Comparison of ENCODE assay signal across 10 cellular contexts in genomic region chr22:41284465-41284864, GRCh38. TPM values are rescaled to one million over a fixed set of nuclear protein-coding genes. Genes with fewer than 3 reads are reported as not detected.
DNase-seq lines count a peak whose midpoint lies in the region; ATAC-seq, FAIRE-seq and TF ChIP-seq lines count a peak whose summit lies in the region.
"Had no signal": no experiment of that assay in that cellular context is flagged by ENCODE, and none has a peak within 500 bp of the region (broad histone marks: within the 10 kb centered on the region; RNA-seq: fewer than 3 reads in every experiment).

No MANE protein-coding gene starts in this region.

- WGBS in small intestine, 3 donors, result 90 to 93% (median 91%) methylated on average over 10 of the region's 10 CpGs

- peaks cover 52% of the 10 kb centered on the region for H3K36me3 ChIP-seq in HAP-1 (replicated peaks)
- peaks cover 58% of the 10 kb centered on the region for H3K36me3 ChIP-seq in RWPE2 (ENCODE audit: low read depth)
- H3K36me3 ChIP-seq in skeletal muscle satellite cell (ENCODE audit: insufficient read depth, low read length), result peaks cover 44% of the 10 kb centered on the region
- H3K36me3 ChIP-seq in small intestine (ENCODE audit: control insufficient read depth in 2 of 2, insufficient read depth in 2 of 2, low read length in 2 of 2), result peaks cover 8 to 11% of the 10 kb centered on the region in 2 donors

- peak overlapping the region; percentile 91 for H3K4me3 ChIP-seq in HAP-1
- no peak overlapping the region for H3K4me3 ChIP-seq in RWPE2 (ENCODE audit: severe bottlenecking)
- H3K4me3 ChIP-seq in epithelial cell of proximal tubule (ENCODE audit: low read depth, low read length), result peak overlapping the region; percentile 83
- H3K4me3 ChIP-seq in skeletal muscle satellite cell (ENCODE audit: low read length), result peak overlapping the region; percentile 92
- no peak overlapping the region for H3K4me3 ChIP-seq in small intestine (ENCODE audit: low read depth in 1 of 2, low read length in 2 of 2)

- no peaks in the 10 kb centered on the region for H3K9me3 ChIP-seq in HAP-1
- no peaks in the 10 kb centered on the region for H3K9me3 ChIP-seq in RWPE2 (ENCODE audit: severe bottlenecking)
- no peaks in the 10 kb centered on the region for H3K9me3 ChIP-seq in skeletal muscle satellite cell (replicated peaks; ENCODE audit: low read length)
- H3K9me3 ChIP-seq in small intestine (ENCODE audit: control insufficient read depth, low read depth), result no peaks in the 10 kb centered on the region

- H3K27ac ChIP-seq in RWPE2 (ENCODE audit: poor library complexity, severe bottlenecking) (peak overlapping the region; percentile 99), small intestine (ENCODE audit: low read depth in 1 of 2, low read length in 1 of 2) (peak overlapping the region in 1 of 2 donors; percentile 8)

- peak overlapping the region; percentile 94 for H3K9ac ChIP-seq in skeletal muscle satellite cell (ENCODE audit: low read depth, low read length)

- TF ChIP-seq CTCF in RWPE2 (IDR thresholded peaks at IDR 0.05; ENCODE audit: poor library complexity, severe bottlenecking), result no peak
- no peak for TF ChIP-seq CTCF in epithelial cell of proximal tubule (conservative IDR thresholded peaks at IDR 0.05; ENCODE audit: low read depth, low read length)

- H3K27me3 ChIP-seq in HAP-1 (ENCODE audit: low read depth) (no peaks in the 10 kb centered on the region), RWPE2 (ENCODE audit: insufficient read depth, poor library complexity, severe bottlenecking) (no peaks in the 10 kb centered on the region), skeletal muscle satellite cell (ENCODE audit: control insufficient read depth, insufficient read depth, low read length) (no peaks in the 10 kb centered on the region), small intestine (ENCODE audit: control insufficient read depth in 2 of 2, insufficient read depth in 2 of 2, low read length in 2 of 2) (no peaks in the 10 kb centered on the region)

- H3K4me1 ChIP-seq in HAP-1 (peaks cover 2% of the 10 kb centered on the region; the same call in 1 of the 2 replicates), RWPE2 (ENCODE audit: insufficient read depth, poor library complexity, severe bottlenecking) (peaks cover 51% of the 10 kb centered on the region), skeletal muscle satellite cell (ENCODE audit: control insufficient read depth, insufficient read depth, low read length) (peaks cover 39% of the 10 kb centered on the region), small intestine (ENCODE audit: control insufficient read depth in 2 of 2, insufficient read depth in 1 of 2, low read depth in 1 of 2, low read length in 1 of 2) (peaks cover 0 to 6% of the 10 kb centered on the region in 2 donors)

- in situ Hi-C loops in HAP-1 (cut with MboI; ENCODE audit: low sequenced_read_pairs), result no loop called here

- DNase-seq in HAP-1 (ENCODE audit: low spot score in 2 of 2) (no peak), RWPE2 (ENCODE audit: low spot score) (no peak), epithelial cell of proximal tubule (ENCODE audit: low read depth) (no peak), small intestine (no peak), DMS114 treated with DMSO at 0.1 percent for 48 hours (lab: John Stamatoyannopoulos, UW; ENCODE audit: unreplicated experiment) (no peak), dedifferentiated amniotic fluid mesenchymal stem cell (ENCODE audit: extremely low spot score) (no peak)
- DNase-seq: stimulated activated CD4-positive, alpha-beta T cell treated with anti-CD3 and anti-CD28 coated beads, Interleukin-2, amount 100 ng/mL, for 24 hours; SW 1271 had no signal

- no peak for FAIRE-seq in small intestine (lab: Jason Lieb, UNC)
- FAIRE-seq: GM18507 had no signal

- ATAC-seq in RWPE2 (ENCODE audit: low read depth), result no peak

- H3K4me2 ChIP-seq in skeletal muscle satellite cell (ENCODE audit: low read length), result peak overlapping the region; percentile 98

RNA-seq across cellular contexts. Expression of gene RANGAP1, which starts 1.5 kb away (rescaled TPM):
- 251 and 275 TPM in 2 replicates for total RNA-seq in epithelial cell of proximal tubule
- 71.2 and 73.0 TPM in 2 replicates for total RNA-seq in skeletal muscle satellite cell (2012; rRNA removed)
- 10 to 100 TPM; 27.5 to 62.3 (median 31.9) TPM for polyA plus RNA-seq in small intestine

RNA-seq across cellular contexts. Expression of gene ZC3H7B, which starts 16.9 kb away (rescaled TPM):
- 55.6 and 75.5 TPM in 2 replicates for total RNA-seq in epithelial cell of proximal tubule
- total RNA-seq in skeletal muscle satellite cell (2012; rRNA removed), result 32.8 and 38.3 TPM in 2 replicates
- polyA plus RNA-seq in small intestine, result 10 to 100 TPM; 14.6 to 44.9 (median 21.9) TPM

RNA-seq across cellular contexts. Expression of gene CHADL, which starts 43.7 kb away (rescaled TPM):
- 0.87 and 1.3 TPM in 2 replicates for total RNA-seq in epithelial cell of proximal tubule
- 0.25 and 0.66 TPM in 2 replicates for total RNA-seq in skeletal muscle satellite cell (2012; rRNA removed)
- polyA plus RNA-seq in small intestine, result 1 to 10 TPM in 1 of 3 donors, under 1 TPM in 1, not detected in 1; 0.54 to 2.3 TPM

Comparison
In these comparisons a context has a peak if more than half of its experiments do, and no peak if none do; other contexts are left out.
1. H3K4me3 ChIP-seq: peak in HAP-1 (single experiment), epithelial cell of proximal tubule (single experiment) and skeletal muscle satellite cell (single experiment); none in RWPE2 (single experiment) and small intestine (0 of 2).